ENCODE assay signal across 14 cellular contexts in genomic region chr19:1676351-1677266, GRCh38.
"Had no signal": no experiment of that assay in that cellular context is flagged by ENCODE, and none has a peak within 500 bp of the region (broad histone marks: within the 10 kb centered on the region; RNA-seq: fewer than 3 reads in every experiment).

No MANE protein-coding gene starts in this region.

- H3K27ac ChIP-seq: heart left ventricle, left ventricle myocardium inferior, tibial artery had no signal

- ATAC-seq: activated T-helper 17 cell treated with anti-CD3 and anti-CD28 coated beads, Interleukin-2, amount 50 U/mL, for 72 hours; heart left ventricle; right cardiac atrium had no signal

- H3K36me3 ChIP-seq: heart left ventricle, left ventricle myocardium inferior, tibial artery had no signal

- DNase-seq: activated CD4-positive, alpha-beta T cell treated with anti-CD3 and anti-CD28 coated beads for 1 hour; activated CD4-positive, alpha-beta T cell treated with anti-CD3 and anti-CD28 coated beads, Interleukin-2, amount 50 U/mL, for 48 hours; activated naive CD4-positive, alpha-beta T cell treated with anti-CD3 and anti-CD28 coated beads for 36 hours; dermis blood vessel endothelial cell; left ventricle myocardium inferior; naive B cell; stimulated activated CD4-positive, alpha-beta T cell treated with anti-CD3 and anti-CD28 coated beads, Interleukin-4, amount 100 ng/mL, for 24 hours; stimulated activated naive CD4-positive, alpha-beta T cell; T-helper 1 cell; T1000; tibial artery had no signal

- H3K9me3 Mint-ChIP-seq: activated naive CD4-positive, alpha-beta T cell treated with anti-CD3 and anti-CD28 coated beads for 36 hours; activated T-helper 17 cell treated with anti-CD3 and anti-CD28 coated beads, Interleukin-2, amount 50 U/mL, for 72 hours had no signal

- H3K9me3 ChIP-seq: heart left ventricle, left ventricle myocardium inferior, tibial artery had no signal

- H3K4me1 Mint-ChIP-seq: activated T-helper 17 cell treated with anti-CD3 and anti-CD28 coated beads, Interleukin-2, amount 50 U/mL, for 72 hours had no signal

- H3K4me3 ChIP-seq: left ventricle myocardium inferior, tibial artery had no signal

- H3K27ac Mint-ChIP-seq: activated naive CD4-positive, alpha-beta T cell treated with anti-CD3 and anti-CD28 coated beads for 36 hours; activated T-helper 17 cell treated with anti-CD3 and anti-CD28 coated beads, Interleukin-2, amount 50 U/mL, for 72 hours had no signal

- H3K4me3 Mint-ChIP-seq: activated naive CD4-positive, alpha-beta T cell treated with anti-CD3 and anti-CD28 coated beads for 36 hours; activated T-helper 17 cell treated with anti-CD3 and anti-CD28 coated beads, Interleukin-2, amount 50 U/mL, for 72 hours; naive B cell had no signal
